In genomic region chr17:78355045-78355641, GRCh38 we compare ENCODE assay signal across 1 cellular context.
TF ChIP-seq lines count a peak whose summit lies in the region.

No MANE protein-coding gene starts in this region.

TF ChIP-seq in HepG2, 621 proteins besides CTCF, POLR2A, EP300 and RAD21 (continued from another document and continues in another):
- TF ChIP-seq ZNF609 (CRISPR knock-in tag; IDR thresholded peaks at IDR 0.05; ENCODE audit: borderline replicate concordance) (peak; percentile 75; the same call in 1 of the 2 replicates), MIXL1 (CRISPR knock-in tag; IDR thresholded peaks at IDR 0.05) (0 out of 2 replicates have a peak, but pooled peaks have one; percentile 33), ZKSCAN8 (CRISPR knock-in tag; IDR thresholded peaks at IDR 0.05; ENCODE audit: borderline replicate concordance) (peak; percentile 75; the same call in 1 of the 2 replicates), ZNF274 (CRISPR knock-in tag; IDR thresholded peaks at IDR 0.05) (no peak), ZBTB7B (CRISPR knock-in tag; IDR thresholded peaks at IDR 0.05) (0 out of 2 replicates have a peak, but pooled peaks have one; percentile 41), ZMYM2 (CRISPR knock-in tag; IDR thresholded peaks at IDR 0.05) (0 out of 2 replicates have a peak, but pooled peaks have one; percentile 52), ZNF747 (CRISPR knock-in tag; IDR thresholded peaks at IDR 0.05; ENCODE audit: borderline replicate concordance) (peak; percentile 20; the same call in 1 of the 2 replicates), ELF4 (CRISPR knock-in tag; IDR thresholded peaks at IDR 0.05; ENCODE audit: borderline replicate concordance) (peak; percentile 51; the same call in 1 of the 2 replicates), NR2F6 (IDR thresholded peaks at IDR 0.05) (peak; percentile 66), NR2F6 (CRISPR knock-in tag; IDR thresholded peaks at IDR 0.05) (peak; percentile 81), MBNL3 (CRISPR knock-in tag; conservative IDR thresholded peaks at IDR 0.05) (no peak), FOXP4 (CRISPR knock-in tag; IDR thresholded peaks at IDR 0.05) (peak; percentile 82), SKIL (CRISPR knock-in tag; IDR thresholded peaks at IDR 0.05; ENCODE audit: borderline replicate concordance) (peak; percentile 59), SOX6 (IDR thresholded peaks at IDR 0.05) (no peak), SOX6 (CRISPR knock-in tag; IDR thresholded peaks at IDR 0.05) (peak; percentile 48; the same call in 1 of the 2 replicates), ZNF318 (CRISPR knock-in tag; IDR thresholded peaks at IDR 0.05) (no peak), ZNF670 (CRISPR knock-in tag; IDR thresholded peaks at IDR 0.05; ENCODE audit: borderline replicate concordance) (0 out of 2 replicates have a peak, but pooled peaks have one; percentile 37), PHF21A (CRISPR knock-in tag; IDR thresholded peaks at IDR 0.05) (peak; percentile 90), KLF16 (CRISPR knock-in tag; IDR thresholded peaks at IDR 0.05) (peak in 1 of 2 experiments; percentile 16; a peak in 1 of 4 replicates), ZBTB39 (CRISPR knock-in tag; IDR thresholded peaks at IDR 0.05) (no peak), SRSF4 (IDR thresholded peaks at IDR 0.05; ENCODE audit: low read depth, low read length, poor library complexity, severe bottlenecking) (no peak), SOX13 (IDR thresholded peaks at IDR 0.05) (no peak), SOX13 (CRISPR knock-in tag; conservative IDR thresholded peaks at IDR 0.05 in 1 of 2, IDR thresholded peaks at IDR 0.05 in 1 of 2) (peak in 1 of 2 experiments; percentile 38; a peak in 2 of 4 replicates), THRA (CRISPR knock-in tag; IDR thresholded peaks at IDR 0.05; ENCODE audit: borderline replicate concordance) (peak; percentile 51; the same call in 1 of the 2 replicates), ZNF441 (CRISPR knock-in tag; IDR thresholded peaks at IDR 0.05; ENCODE audit: borderline replicate concordance) (0 out of 2 replicates have a peak, but pooled peaks have one; percentile 54), THAP7 (CRISPR knock-in tag; IDR thresholded peaks at IDR 0.05) (0 out of 2 replicates have a peak, but pooled peaks have one; percentile 17), NRL (CRISPR knock-in tag; IDR thresholded peaks at IDR 0.05; ENCODE audit: borderline replicate concordance) (peak; percentile 24; the same call in 1 of the 2 replicates), ELF3 (CRISPR knock-in tag; IDR thresholded peaks at IDR 0.05) (peak; percentile 95), ARHGAP35 (CRISPR knock-in tag; IDR thresholded peaks at IDR 0.05; ENCODE audit: borderline replicate concordance) (no peak), SIN3A (IDR thresholded peaks at IDR 0.05; ENCODE audit: borderline replicate concordance, low read depth, low read length) (no peak), FOXO1 (CRISPR knock-in tag; IDR thresholded peaks at IDR 0.05) (peak; percentile 53; the same call in 1 of the 2 replicates)
